ENCODE assay signal across 1 cellular context in the genomic region with DNA sequence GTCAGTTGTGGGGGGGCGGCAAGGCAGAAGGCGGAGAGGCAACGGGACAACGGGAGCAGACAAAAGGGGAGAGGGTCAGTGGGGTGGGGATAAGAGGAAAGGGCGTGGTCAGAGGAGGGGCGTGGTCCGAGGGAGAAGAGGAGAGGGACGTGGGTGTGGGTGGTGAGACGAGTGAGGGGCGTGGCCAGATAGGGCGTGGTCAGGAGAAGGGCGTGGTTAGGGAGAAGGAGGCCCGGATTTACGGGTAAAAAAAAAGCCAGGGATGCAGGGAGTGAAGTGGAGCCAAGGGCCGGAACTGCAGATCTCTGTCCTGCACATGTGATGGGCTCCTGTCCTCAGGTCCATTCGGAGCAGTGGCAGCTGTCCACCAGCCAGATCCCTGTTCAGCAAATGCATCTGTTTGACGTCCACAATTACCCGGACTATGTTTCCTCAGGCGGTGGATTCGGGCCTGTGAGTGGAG.
A peak's percentile ranks its signal among the peaks of the same experiment; 100 is the strongest.
TF ChIP-seq lines count a peak whose summit lies in the region.

No MANE protein-coding gene starts in this region.

TF ChIP-seq in HEK293, 187 proteins besides CTCF, POLR2A, EP300 and RAD21 (continued from another document):
- TF ChIP-seq, protein P1, sequence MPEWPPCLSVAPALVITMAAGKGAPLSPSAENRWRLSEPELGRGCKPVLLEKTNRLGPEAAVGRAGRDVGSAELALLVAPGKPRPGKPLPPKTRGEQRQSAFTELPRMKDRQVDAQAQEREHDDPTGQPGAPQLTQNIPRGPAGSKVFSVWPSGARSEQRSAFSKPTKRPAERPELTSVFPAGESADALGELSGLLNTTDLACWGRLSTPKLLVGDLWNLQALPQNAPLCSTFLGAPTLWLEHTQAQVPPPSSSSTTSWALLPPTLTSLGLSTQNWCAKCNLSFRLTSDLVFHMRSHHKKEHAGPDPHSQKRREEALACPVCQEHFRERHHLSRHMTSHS (tag by site-specific recombination; IDR thresholded peaks at IDR 0.05) = no peak
- TF ChIP-seq ZNF776 (tag by site-specific recombination; IDR thresholded peaks at IDR 0.05; ENCODE audit: borderline replicate concordance) (no peak), KLF16 (tag by site-specific recombination; IDR thresholded peaks at IDR 0.05) (peak; percentile 69), ZFHX2 (tag by site-specific recombination; conservative IDR thresholded peaks at IDR 0.05) (peak; percentile 88), KLF1 (tag by site-specific recombination; IDR thresholded peaks at IDR 0.05) (peak; percentile 100), GLI2 (tag by site-specific recombination; IDR thresholded peaks at IDR 0.05; ENCODE audit: borderline replicate concordance, low read depth) (no peak), ZBTB17 (tag by site-specific recombination; IDR thresholded peaks at IDR 0.05) (peak; percentile 82), ZNF560 (tag by site-specific recombination; IDR thresholded peaks at IDR 0.05; ENCODE audit: borderline replicate concordance) (no peak), EGR2 (tag by site-specific recombination; IDR thresholded peaks at IDR 0.05; ENCODE audit: low read depth) (peak; percentile 88), ZNF121 (tag by site-specific recombination; IDR thresholded peaks at IDR 0.05) (no peak; the same call in 1 of the 2 replicates), KLF8 (tag by site-specific recombination; IDR thresholded peaks at IDR 0.05) (peak; percentile 100), ZNF76 (tag by site-specific recombination; IDR thresholded peaks at IDR 0.05; ENCODE audit: borderline replicate concordance, low read depth) (peak; percentile 38), KLF9 (tag by site-specific recombination; IDR thresholded peaks at IDR 0.05; ENCODE audit: low read depth) (peak; percentile 100), ZNF664 (tag by site-specific recombination; IDR thresholded peaks at IDR 0.05) (no peak)
- TF ChIP-seq, protein P2, sequence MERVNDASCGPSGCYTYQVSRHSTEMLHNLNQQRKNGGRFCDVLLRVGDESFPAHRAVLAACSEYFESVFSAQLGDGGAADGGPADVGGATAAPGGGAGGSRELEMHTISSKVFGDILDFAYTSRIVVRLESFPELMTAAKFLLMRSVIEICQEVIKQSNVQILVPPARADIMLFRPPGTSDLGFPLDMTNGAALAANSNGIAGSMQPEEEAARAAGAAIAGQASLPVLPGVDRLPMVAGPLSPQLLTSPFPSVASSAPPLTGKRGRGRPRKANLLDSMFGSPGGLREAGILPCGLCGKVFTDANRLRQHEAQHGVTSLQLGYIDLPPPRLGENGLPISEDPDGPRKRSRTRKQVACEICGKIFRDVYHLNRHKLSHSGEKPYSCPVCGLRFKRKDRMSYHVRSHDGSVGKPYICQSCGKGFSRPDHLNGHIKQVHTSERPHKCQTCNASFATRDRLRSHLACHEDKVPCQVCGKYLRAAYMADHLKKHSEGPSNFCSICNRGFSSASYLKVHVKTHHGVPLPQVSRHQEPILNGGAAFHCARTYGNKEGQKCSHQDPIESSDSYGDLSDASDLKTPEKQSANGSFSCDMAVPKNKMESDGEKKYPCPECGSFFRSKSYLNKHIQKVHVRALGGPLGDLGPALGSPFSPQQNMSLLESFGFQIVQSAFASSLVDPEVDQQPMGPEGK (tag by site-specific recombination; IDR thresholded peaks at IDR 0.05) = peak; percentile 77
- TF ChIP-seq, protein P3, sequence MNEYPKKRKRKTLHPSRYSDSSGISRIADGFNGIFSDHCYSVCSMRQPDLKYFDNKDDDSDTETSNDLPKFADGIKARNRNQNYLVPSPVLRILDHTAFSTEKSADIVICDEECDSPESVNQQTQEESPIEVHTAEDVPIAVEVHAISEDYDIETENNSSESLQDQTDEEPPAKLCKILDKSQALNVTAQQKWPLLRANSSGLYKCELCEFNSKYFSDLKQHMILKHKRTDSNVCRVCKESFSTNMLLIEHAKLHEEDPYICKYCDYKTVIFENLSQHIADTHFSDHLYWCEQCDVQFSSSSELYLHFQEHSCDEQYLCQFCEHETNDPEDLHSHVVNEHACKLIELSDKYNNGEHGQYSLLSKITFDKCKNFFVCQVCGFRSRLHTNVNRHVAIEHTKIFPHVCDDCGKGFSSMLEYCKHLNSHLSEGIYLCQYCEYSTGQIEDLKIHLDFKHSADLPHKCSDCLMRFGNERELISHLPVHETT (tag by site-specific recombination; IDR thresholded peaks at IDR 0.05) = no peak
- TF ChIP-seq, protein P4, sequence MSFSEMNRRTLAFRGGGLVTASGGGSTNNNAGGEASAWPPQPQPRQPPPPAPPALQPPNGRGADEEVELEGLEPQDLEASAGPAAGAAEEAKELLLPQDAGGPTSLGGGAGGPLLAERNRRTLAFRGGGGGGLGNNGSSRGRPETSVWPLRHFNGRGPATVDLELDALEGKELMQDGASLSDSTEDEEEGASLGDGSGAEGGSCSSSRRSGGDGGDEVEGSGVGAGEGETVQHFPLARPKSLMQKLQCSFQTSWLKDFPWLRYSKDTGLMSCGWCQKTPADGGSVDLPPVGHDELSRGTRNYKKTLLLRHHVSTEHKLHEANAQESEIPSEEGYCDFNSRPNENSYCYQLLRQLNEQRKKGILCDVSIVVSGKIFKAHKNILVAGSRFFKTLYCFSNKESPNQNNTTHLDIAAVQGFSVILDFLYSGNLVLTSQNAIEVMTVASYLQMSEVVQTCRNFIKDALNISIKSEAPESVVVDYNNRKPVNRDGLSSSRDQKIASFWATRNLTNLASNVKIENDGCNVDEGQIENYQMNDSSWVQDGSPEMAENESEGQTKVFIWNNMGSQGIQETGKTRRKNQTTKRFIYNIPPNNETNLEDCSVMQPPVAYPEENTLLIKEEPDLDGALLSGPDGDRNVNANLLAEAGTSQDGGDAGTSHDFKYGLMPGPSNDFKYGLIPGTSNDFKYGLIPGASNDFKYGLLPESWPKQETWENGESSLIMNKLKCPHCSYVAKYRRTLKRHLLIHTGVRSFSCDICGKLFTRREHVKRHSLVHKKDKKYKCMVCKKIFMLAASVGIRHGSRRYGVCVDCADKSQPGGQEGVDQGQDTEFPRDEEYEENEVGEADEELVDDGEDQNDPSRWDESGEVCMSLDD (tag by site-specific recombination; IDR thresholded peaks at IDR 0.05) = peak; percentile 53; the same call in 1 of the 2 replicates
